8 cellular contexts compared by ENCODE assay signal in the genomic region with DNA sequence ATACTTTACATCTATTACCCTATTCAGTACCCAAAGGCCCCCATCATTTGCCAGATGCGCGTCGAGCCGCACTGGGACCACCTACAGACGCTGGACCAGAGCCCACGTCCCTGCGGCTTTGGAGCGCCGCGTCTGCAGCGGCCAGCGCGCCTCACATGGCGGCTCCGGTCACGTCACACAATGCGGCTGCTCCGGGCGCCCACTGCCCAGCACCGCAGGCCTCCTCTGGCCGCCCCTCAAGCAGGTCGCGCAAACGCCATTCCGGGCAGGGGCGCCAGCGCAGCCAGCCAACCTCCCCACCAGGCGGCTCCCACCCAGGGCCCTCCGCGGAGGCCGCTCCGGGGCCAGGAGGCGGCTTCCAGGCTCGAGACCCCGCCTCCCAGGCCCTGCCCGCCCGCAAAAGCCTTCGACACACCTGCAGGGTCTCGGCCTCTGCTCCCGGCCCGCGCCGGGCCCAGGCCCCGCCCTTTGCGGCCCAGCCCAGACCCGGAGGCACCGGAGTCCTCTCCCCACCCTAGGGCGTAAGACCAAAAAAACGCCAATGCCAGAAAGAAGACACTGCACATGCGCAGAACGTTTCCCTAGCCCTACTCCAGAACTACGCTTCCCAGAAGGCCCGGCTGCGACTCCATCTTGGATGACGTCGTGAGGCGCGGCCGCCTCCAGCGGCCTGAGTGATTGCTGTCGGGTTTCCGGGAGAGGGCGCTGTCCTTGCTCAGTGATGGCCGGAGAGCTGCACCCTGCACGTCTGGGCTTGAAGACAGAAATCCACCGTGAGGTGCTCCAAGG. TPM values are rescaled to one million over a fixed set of nuclear protein-coding genes. Genes with fewer than 3 reads are reported as not detected.
DNase-seq lines count a peak whose midpoint lies in the region; ATAC-seq and TF ChIP-seq lines count a peak whose summit lies in the region.

A gene (minus strand): TSS at position 557 of the 789 bp plus-strand sequence. CDS start 4,925 bp downstream, outside the sequence.

- H3K9me3 Mint-ChIP-seq in effector memory CD8-positive, alpha-beta T cell, result no peaks in the 10 kb centered on the region
- peaks cover 2% of the 10 kb centered on the region for H3K9me3 Mint-ChIP-seq in memory B cell

- peak; percentile 80 for TF ChIP-seq CTCF in GM20000 (IDR thresholded peaks at IDR 0.05; ENCODE audit: extremely low read depth, missing control alignments)

- no peaks in the 10 kb centered on the region for H3K27me3 Mint-ChIP-seq in effector memory CD8-positive, alpha-beta T cell
- H3K27me3 Mint-ChIP-seq in memory B cell, result no peaks in the 10 kb centered on the region

- H3K36me3 Mint-ChIP-seq in effector memory CD8-positive, alpha-beta T cell (ENCODE audit: insufficient read depth), result peaks cover 5% of the 10 kb centered on the region
- H3K36me3 Mint-ChIP-seq in memory B cell, result peaks cover 3% of the 10 kb centered on the region

- DNase-seq in COR-L47 (lab: John Stamatoyannopoulos, UW), result peak; percentile 88
- DNase-seq in GM20000 (ENCODE audit: low spot score), result peak; percentile 98
- DNase-seq in HT-29 (ENCODE audit: low spot score), result peak; percentile 98
- DNase-seq in NK-92 treated with Interleukin-12 subunit alpha and Interleukin-12 subunit beta, amount 100 ng/mL, for 24 hours (lab: John Stamatoyannopoulos, UW), result peak; percentile 82
- DNase-seq in activated CD8-positive, alpha-beta memory T cell treated with anti-CD3 and anti-CD28 coated beads for 48 hours (ENCODE audit: low read depth in 2 of 3, low spot score in 2 of 3), result peak; percentile 88 to 95 (median 91)
- peak; percentile 92 to 94 (median 93) for DNase-seq in effector memory CD8-positive, alpha-beta T cell
- DNase-seq in memory B cell (ENCODE audit: low spot score in 2 of 2), result peak; percentile 91 to 97
- DNase-seq in stimulated activated CD8-positive, alpha-beta memory T cell treated with anti-CD3 and anti-CD28 coated beads, Interleukin-12 subunit alpha, Interleukin-12 subunit beta, amount 100 ng/mL, for 24 hours (ENCODE audit: extremely low read depth), result peak; percentile 90

- H3K27ac Mint-ChIP-seq in effector memory CD8-positive, alpha-beta T cell, result peak within 1 kb of the TSS; percentile 96 to 98
- peak within 1 kb of the TSS; percentile 92 for H3K27ac Mint-ChIP-seq in memory B cell

- peak within 1 kb of the TSS; percentile 88 to 92 for H3K4me3 Mint-ChIP-seq in effector memory CD8-positive, alpha-beta T cell
- H3K4me3 Mint-ChIP-seq in memory B cell, result peak within 1 kb of the TSS; percentile 94

- peaks cover 11 to 20% of the 10 kb centered on the region in 2 donors for H3K4me1 Mint-ChIP-seq in effector memory CD8-positive, alpha-beta T cell (ENCODE audit: low read depth in 2 of 2)
- peaks cover 7% of the 10 kb centered on the region for H3K4me1 Mint-ChIP-seq in memory B cell

- peak; percentile 84 for ATAC-seq in effector memory CD8-positive, alpha-beta T cell (replicated peaks)
- ATAC-seq in memory B cell (ENCODE audit: low read depth), result peak; percentile 88

RNA-seq across cellular contexts. Expression of the gene that starts here (rescaled TPM):
- total RNA-seq in HT-29 (2014; rRNA removed; shearing (Covaris generic)), result 0.15 and 0.60 TPM in 2 replicates

Comparison
In these comparisons a context has a peak if more than half of its experiments do, and no peak if none do; other contexts are left out.
1. Peak in every context shown above with its lines: DNase-seq and ATAC-seq.
2. Peak in DNase-seq in HT-29; RNA of the gene not detected or under 1 TPM.